In genomic region chr2:118845005-118845842, GRCh38 we compare ENCODE assay signal across 1 cellular context.
A peak's percentile ranks its signal among the peaks of the same experiment; 100 is the strongest.
TF ChIP-seq lines count a peak whose summit lies in the region.

No MANE protein-coding gene starts in this region.

TF ChIP-seq in SK-N-SH, 30 proteins besides CTCF, POLR2A, EP300 and RAD21:
- TF ChIP-seq EZH2phosphoT487 (IDR thresholded peaks at IDR 0.05; ENCODE audit: borderline replicate concordance, low read depth) (peak; percentile 15), TCF12 (IDR thresholded peaks at IDR 0.05) (no peak)
